ENCODE assay signal across 14 cellular contexts in the genomic region with DNA sequence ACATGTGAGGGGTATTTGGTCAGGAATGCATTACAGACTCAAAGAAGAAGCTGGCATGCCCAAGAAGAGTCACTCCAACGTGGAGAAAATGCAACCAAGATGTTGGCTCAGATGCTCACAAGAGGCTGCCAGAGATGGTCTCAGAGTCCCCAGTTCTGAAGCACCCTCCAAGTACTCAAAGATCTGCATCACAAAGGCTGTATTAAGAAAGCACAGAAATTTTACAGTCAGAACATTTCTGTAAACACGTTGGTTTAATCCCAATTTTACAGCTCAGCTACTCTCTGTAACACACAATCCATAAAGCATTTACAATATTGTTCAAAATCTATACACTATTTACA.
DNase-seq lines count a peak whose midpoint lies in the region; ATAC-seq, FAIRE-seq and TF ChIP-seq lines count a peak whose summit lies in the region.
"Had no signal": no experiment of that assay in that cellular context is flagged by ENCODE, and none has a peak within 500 bp of the region (broad histone marks: within the 10 kb centered on the region; RNA-seq: fewer than 3 reads in every experiment).

No MANE protein-coding gene starts in this region.

- no peak for FAIRE-seq in A549 (lab: Jason Lieb, UNC)
- FAIRE-seq in urothelium cell line (lab: Jason Lieb, UNC) = no peak
- FAIRE-seq: kidney had no signal

- H3K9me3 ChIP-seq in A549 (no peaks in the 10 kb centered on the region), Panc1 (ENCODE audit: control insufficient read depth, insufficient read depth, low read depth, low read length) (no peaks in the 10 kb centered on the region), sigmoid colon (no peaks in the 10 kb centered on the region)

- peak overlapping the region in 1 of 2 experiments; percentile 57; a peak in 3 of 6 replicates for H3K27ac ChIP-seq in A549
- peak overlapping the region; percentile 55 for H3K27ac ChIP-seq in Panc1 (ENCODE audit: low read length)
- H3K27ac ChIP-seq in foreskin keratinocyte = peak overlapping the region; percentile 1
- peak overlapping the region; percentile 57 to 75 (median 68) for H3K27ac ChIP-seq in sigmoid colon
- H3K27ac ChIP-seq: dorsolateral prefrontal cortex had no signal

- TF ChIP-seq CTCF in A549 (IDR thresholded peaks at IDR 0.05) = no peak
- TF ChIP-seq CTCF in Panc1 (IDR thresholded peaks at IDR 0.05) = no peak
- no peak for TF ChIP-seq CTCF in foreskin keratinocyte (conservative IDR thresholded peaks at IDR 0.05)
- TF ChIP-seq CTCF in sigmoid colon (IDR thresholded peaks at IDR 0.05) = no peak

- H3K27me3 ChIP-seq in Panc1 (ENCODE audit: control insufficient read depth, insufficient read depth, low read length) (no peaks in the 10 kb centered on the region), foreskin keratinocyte (no peaks in the 10 kb centered on the region), sigmoid colon (no peaks in the 10 kb centered on the region)

- in situ Hi-C loops in Panc1 (cut with HindIII; ENCODE audit: low pct_unique_long_range_greater_than_20kb, low sequenced_read_pairs) = no loop called here

- peak overlapping the region; percentile 36 for H3K4me2 ChIP-seq in A549

- TF ChIP-seq RAD21 in A549 (conservative IDR thresholded peaks at IDR 0.05 in 1 of 2, IDR thresholded peaks at IDR 0.05 in 1 of 2) = no peak

- H3K4me1 ChIP-seq in A549 (peaks cover 13% of the 10 kb centered on the region), Panc1 (ENCODE audit: control insufficient read depth, insufficient read depth, low read length) (peaks cover 6% of the 10 kb centered on the region; the same call in 1 of the 2 replicates), foreskin keratinocyte (peaks cover 5% of the 10 kb centered on the region), sigmoid colon (peaks cover 0 to 32% (median 24%) of the 10 kb centered on the region in 4 donors)

- no peak for TF ChIP-seq EP300 in A549 (IDR thresholded peaks at IDR 0.05)
- TF ChIP-seq EP300 in sigmoid colon (IDR thresholded peaks at IDR 0.05) = no peak

- 36% methylated on average over 2 of the region's 2 CpGs for WGBS in A549 (ENCODE audit: missing lambda C conversion rate)
- WGBS in sigmoid colon, 2 donors = 26 to 47% methylated on average over 2 of the region's 2 CpGs

- DNase-seq in A549 (ENCODE audit: low read depth in 1 of 2, low spot score in 1 of 2) (no peak), Panc1 (ENCODE audit: low read depth, low spot score) (no peak), foreskin keratinocyte (no peak), sigmoid colon (no peak), NCI-H1105 (lab: John Stamatoyannopoulos, UW) (no peak), urothelium cell line (ENCODE audit: low spot score) (no peak)
- DNase-seq: activated CD4-positive, alpha-beta T cell treated with anti-CD3 and anti-CD28 coated beads, Interleukin-2, amount 50 U/mL, for 1 hour; activated T-cell treated with anti-CD3 and anti-CD28 coated beads, Interleukin-2, amount 50 U/mL, for 72 hours; dorsolateral prefrontal cortex; foreskin melanocyte; NCI-H446 treated with DMSO at 0.1 percent for 48 hours had no signal

- CTCF ChIA-PET in A549 (lab: Yijun Ruan, JAX) (no interaction called here), Panc1 (lab: Charles Lee) (no interaction called here)

- POLR2A ChIA-PET in A549 (lab: Yijun Ruan, JAX) (no interaction called here), Panc1 (lab: Charles Lee) (no interaction called here)

- no peaks in the 10 kb centered on the region for H3K36me3 ChIP-seq in Panc1 (ENCODE audit: control insufficient read depth, insufficient read depth, low read length)
- H3K36me3 ChIP-seq in sigmoid colon = no peaks in the 10 kb centered on the region

- no TSS peak for BruUV-seq in Panc1 (replicated peaks; lab: Mats Ljungman, UMichigan)

- no peak for ATAC-seq in A549
- ATAC-seq in Panc1 = peak; percentile 44
- no peak for ATAC-seq in foreskin keratinocyte
- ATAC-seq in GM19035 (IDR thresholded peaks at IDR 0.05; ENCODE audit: unreplicated experiment) = no peak
- ATAC-seq in HG02840 (IDR thresholded peaks at IDR 0.05; ENCODE audit: low FRiP score, unreplicated experiment) = no peak

- TF ChIP-seq POLR2A in A549 (IDR thresholded peaks at IDR 0.05; ENCODE audit: low read length) = no peak
- TF ChIP-seq POLR2A in sigmoid colon (IDR thresholded peaks at IDR 0.05) = no peak

- intact Hi-C loops in Panc1 (cut with micrococcal nuclease; ENCODE audit: unreplicated experiment) = loop anchor here (10.0 kb wide), 1 partner anchor 55 kb away; no protein-coding TSS in a partner anchor
- intact Hi-C loops in sigmoid colon (cut with DNase I) = no loop called here

- no peak overlapping the region for H3K4me3 ChIP-seq in A549
- no peak overlapping the region for H3K4me3 ChIP-seq in Panc1 (ENCODE audit: low read depth in 2 of 2, low read length in 2 of 2)
- H3K4me3 ChIP-seq in sigmoid colon = no peak overlapping the region
- H3K4me3 ChIP-seq: dorsolateral prefrontal cortex had no signal

TF ChIP-seq in A549, 52 proteins besides CTCF, POLR2A, EP300 and RAD21:
- TF ChIP-seq, protein P1, sequence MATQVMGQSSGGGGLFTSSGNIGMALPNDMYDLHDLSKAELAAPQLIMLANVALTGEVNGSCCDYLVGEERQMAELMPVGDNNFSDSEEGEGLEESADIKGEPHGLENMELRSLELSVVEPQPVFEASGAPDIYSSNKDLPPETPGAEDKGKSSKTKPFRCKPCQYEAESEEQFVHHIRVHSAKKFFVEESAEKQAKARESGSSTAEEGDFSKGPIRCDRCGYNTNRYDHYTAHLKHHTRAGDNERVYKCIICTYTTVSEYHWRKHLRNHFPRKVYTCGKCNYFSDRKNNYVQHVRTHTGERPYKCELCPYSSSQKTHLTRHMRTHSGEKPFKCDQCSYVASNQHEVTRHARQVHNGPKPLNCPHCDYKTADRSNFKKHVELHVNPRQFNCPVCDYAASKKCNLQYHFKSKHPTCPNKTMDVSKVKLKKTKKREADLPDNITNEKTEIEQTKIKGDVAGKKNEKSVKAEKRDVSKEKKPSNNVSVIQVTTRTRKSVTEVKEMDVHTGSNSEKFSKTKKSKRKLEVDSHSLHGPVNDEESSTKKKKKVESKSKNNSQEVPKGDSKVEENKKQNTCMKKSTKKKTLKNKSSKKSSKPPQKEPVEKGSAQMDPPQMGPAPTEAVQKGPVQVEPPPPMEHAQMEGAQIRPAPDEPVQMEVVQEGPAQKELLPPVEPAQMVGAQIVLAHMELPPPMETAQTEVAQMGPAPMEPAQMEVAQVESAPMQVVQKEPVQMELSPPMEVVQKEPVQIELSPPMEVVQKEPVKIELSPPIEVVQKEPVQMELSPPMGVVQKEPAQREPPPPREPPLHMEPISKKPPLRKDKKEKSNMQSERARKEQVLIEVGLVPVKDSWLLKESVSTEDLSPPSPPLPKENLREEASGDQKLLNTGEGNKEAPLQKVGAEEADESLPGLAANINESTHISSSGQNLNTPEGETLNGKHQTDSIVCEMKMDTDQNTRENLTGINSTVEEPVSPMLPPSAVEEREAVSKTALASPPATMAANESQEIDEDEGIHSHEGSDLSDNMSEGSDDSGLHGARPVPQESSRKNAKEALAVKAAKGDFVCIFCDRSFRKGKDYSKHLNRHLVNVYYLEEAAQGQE (IDR thresholded peaks at IDR 0.05) = no peak
- TF ChIP-seq ZSCAN20 (CRISPR knock-in tag; IDR thresholded peaks at IDR 0.05) (no peak), EHMT2 (IDR thresholded peaks at IDR 0.05; ENCODE audit: low read depth) (no peak), KDM1A (IDR thresholded peaks at IDR 0.05; ENCODE audit: low read depth) (no peak), KDM5A (IDR thresholded peaks at IDR 0.05) (no peak)
TF ChIP-seq in A549: peak in this region for 0.
